ENCODE assay signal across 8 cellular contexts in the genomic region with DNA sequence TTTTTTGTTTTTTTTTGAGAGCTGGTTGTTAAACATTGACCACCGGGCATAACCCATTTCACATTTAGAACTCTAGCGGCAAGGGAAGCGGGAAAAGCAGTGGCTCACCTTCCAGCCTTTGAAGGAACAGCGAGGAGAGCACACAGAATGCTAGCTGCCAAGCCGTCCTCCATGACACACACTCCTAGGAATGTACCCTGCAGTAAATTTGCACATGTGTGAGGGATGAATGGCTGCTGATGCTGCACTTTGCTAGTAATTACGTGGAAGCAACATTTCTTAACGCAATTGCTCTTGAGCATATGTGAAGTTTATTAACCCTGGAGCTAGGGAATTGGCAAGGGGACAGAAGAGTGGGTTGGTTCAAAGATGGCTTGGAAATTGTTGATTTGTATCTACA.
DNase-seq lines count a peak whose midpoint lies in the region; ATAC-seq and TF ChIP-seq lines count a peak whose summit lies in the region.

No MANE protein-coding gene starts in this region.

- TF ChIP-seq RAD21 in SK-N-SH (IDR thresholded peaks at IDR 0.05; ENCODE audit: low read length): no peak

- no peak overlapping the region for H3K27ac Mint-ChIP-seq in GM23338

- H3K9ac ChIP-seq in SK-N-SH (peak overlapping the region; percentile 75; the same call in 1 of the 2 replicates), skeletal muscle satellite cell (ENCODE audit: low read depth, low read length) (peak overlapping the region; percentile 28)

- no peak overlapping the region for H3K4me3 Mint-ChIP-seq in GM23338

- H3F3A ChIP-seq in GM23338 (replicated peaks; ENCODE audit: low read depth) (0 out of 2 replicates have a peak, but pooled peaks cover 4% of the 10 kb centered on the region), SK-N-SH (replicated peaks; ENCODE audit: insufficient read depth) (peaks cover 45% of the 10 kb centered on the region)

- H3K4me2 ChIP-seq in GM23338: no peak overlapping the region
- H3K4me2 ChIP-seq in SK-N-SH: peak overlapping the region; percentile 73
- peak overlapping the region; percentile 67 for H3K4me2 ChIP-seq in skeletal muscle satellite cell (ENCODE audit: low read length)

- no peaks in the 10 kb centered on the region for H3K79me2 ChIP-seq in GM23338 (replicated peaks; ENCODE audit: insufficient read depth)
- H3K79me2 ChIP-seq in SK-N-SH (ENCODE audit: insufficient read depth): no peaks in the 10 kb centered on the region

- ATAC-seq in GM23338 (peak; percentile 20; the same call in 1 of the 3 replicates), HG03520 (IDR thresholded peaks at IDR 0.05; ENCODE audit: unreplicated experiment) (no peak), HG03280 (IDR thresholded peaks at IDR 0.05; ENCODE audit: unreplicated experiment) (no peak)

- TF ChIP-seq EP300 in SK-N-SH (IDR thresholded peaks at IDR 0.05; ENCODE audit: borderline replicate concordance in 1 of 2, low read depth in 1 of 2, low read length in 1 of 2): peak in 1 of 2 experiments; percentile 29; a peak in 1 of 4 replicates

- no peaks in the 10 kb centered on the region for H3K9me3 ChIP-seq in SK-N-SH
- H3K9me3 ChIP-seq in skeletal muscle satellite cell (replicated peaks; ENCODE audit: low read length): peaks cover 7% of the 10 kb centered on the region

- H3K9me2 ChIP-seq in GM23338 (ENCODE audit: insufficient read depth) (no peaks in the 10 kb centered on the region), SK-N-SH (no peaks in the 10 kb centered on the region)

- H3K27ac ChIP-seq in GM23338 (ENCODE audit: low read depth): no peak overlapping the region
- H3K27ac ChIP-seq in SK-N-SH (ENCODE audit: low read depth in 2 of 2, low read length in 1 of 2): peak overlapping the region; percentile 95 to 100

- TF ChIP-seq CTCF in GM23338 (conservative IDR thresholded peaks at IDR 0.05; ENCODE audit: low read depth in 2 of 2): no peak
- no peak for TF ChIP-seq CTCF in SK-N-SH (IDR thresholded peaks at IDR 0.05)

- H3K9me3 Mint-ChIP-seq in GM23338: peaks cover 5% of the 10 kb centered on the region; the same call in 1 of the 3 replicates

- no peaks in the 10 kb centered on the region for H3K36me3 ChIP-seq in GM23338 (ENCODE audit: insufficient read depth)
- H3K36me3 ChIP-seq in SK-N-SH (replicated peaks in 1 of 2; ENCODE audit: control insufficient read depth in 1 of 2, insufficient read depth in 2 of 2, low read length in 1 of 2): no peaks in the 10 kb centered on the region
- no peaks in the 10 kb centered on the region for H3K36me3 ChIP-seq in skeletal muscle satellite cell (ENCODE audit: insufficient read depth, low read length)

- H3K36me3 Mint-ChIP-seq in GM23338 (ENCODE audit: low read depth): no peaks in the 10 kb centered on the region

- H2AFZ ChIP-seq in GM23338: no peak overlapping the region
- H2AFZ ChIP-seq in SK-N-SH (ENCODE audit: low read depth): no peak overlapping the region

- peaks cover 19% of the 10 kb centered on the region; the same call in 1 of the 2 replicates for H3K4me1 ChIP-seq in GM23338 (ENCODE audit: insufficient read depth)
- H3K4me1 ChIP-seq in SK-N-SH (ENCODE audit: control insufficient read depth in 1 of 2, insufficient read depth in 2 of 2, low read depth in 1 of 2, low read length in 1 of 2): peaks cover 31 to 42% of the 10 kb centered on the region in 2 experiments
- peaks cover 27% of the 10 kb centered on the region for H3K4me1 ChIP-seq in skeletal muscle satellite cell (ENCODE audit: control insufficient read depth, insufficient read depth, low read length)

- DNase-seq in GM23338 (ENCODE audit: low spot score) (peak; percentile 37), SK-N-SH (no peak), fibroblast of peridontal ligament (ENCODE audit: extremely low read depth) (peak; percentile 98), NCI-H1417 treated with DMSO at 0.1 percent for 48 hours (lab: John Stamatoyannopoulos, UW) (no peak), NCI-H1930 (lab: John Stamatoyannopoulos, UW) (no peak)

- POLR2A ChIA-PET in SK-N-SH (lab: Yijun Ruan, JAX): interaction anchor here (0.6 kb wide), 1 partner anchor 58 kb away, joined by 6 read pairs; no protein-coding TSS in a partner anchor

- peaks cover 18% of the 10 kb centered on the region for H3K27me3 Mint-ChIP-seq in GM23338 (ENCODE audit: insufficient read depth, low read depth, poor library complexity)

- CTCF ChIA-PET in SK-N-SH (lab: Yijun Ruan, JAX): interaction anchor here (0.8 to 2.1 kb wide), 8 partner anchors 15 to 130 kb away, joined by 3 to 13 read pairs (median 4); a partner anchor contains a TSS

- H3K4me3 ChIP-seq in GM23338: no peak overlapping the region
- peak overlapping the region in 1 of 2 experiments; percentile 34; a peak in 1 of 4 replicates for H3K4me3 ChIP-seq in SK-N-SH (ENCODE audit: low read depth in 2 of 2, low read length in 1 of 2)
- H3K4me3 ChIP-seq in skeletal muscle satellite cell (ENCODE audit: low read length): no peak overlapping the region

- H3K27me3 ChIP-seq in GM23338 (ENCODE audit: insufficient read depth): peaks cover 19% of the 10 kb centered on the region
- H3K27me3 ChIP-seq in SK-N-SH (ENCODE audit: insufficient read depth): no peaks in the 10 kb centered on the region
- no peaks in the 10 kb centered on the region for H3K27me3 ChIP-seq in skeletal muscle satellite cell (ENCODE audit: control insufficient read depth, insufficient read depth, low read length)

- peaks cover 31% of the 10 kb centered on the region for H3K4me1 Mint-ChIP-seq in GM23338

- 51% methylated on average over 7 of the region's 7 CpGs for WGBS in SK-N-SH (ENCODE audit: low lambda C conversion rate)

- H4K20me1 ChIP-seq in GM23338 (replicated peaks; ENCODE audit: insufficient read depth): no peaks in the 10 kb centered on the region
- H4K20me1 ChIP-seq in SK-N-SH (ENCODE audit: insufficient read depth): no peaks in the 10 kb centered on the region

TF ChIP-seq in SK-N-SH, 30 proteins besides CTCF, POLR2A, EP300 and RAD21:
- TF ChIP-seq YY1 (IDR thresholded peaks at IDR 0.05; ENCODE audit: low read depth) (peak; percentile 45; the same call in 1 of the 2 replicates), FOSL2 (IDR thresholded peaks at IDR 0.05; ENCODE audit: borderline replicate concordance, low read depth) (peak; percentile 41; the same call in 1 of the 2 replicates), JUND (IDR thresholded peaks at IDR 0.05) (peak; percentile 61), MEF2A (IDR thresholded peaks at IDR 0.05; ENCODE audit: borderline replicate concordance, low read depth) (no peak), TCF12 (IDR thresholded peaks at IDR 0.05) (peak; percentile 61), NFIC (IDR thresholded peaks at IDR 0.05; ENCODE audit: borderline replicate concordance) (no peak; the same call in 1 of the 2 replicates), RXRA (IDR thresholded peaks at IDR 0.05; ENCODE audit: borderline replicate concordance, low read depth) (no peak), RCOR1 (IDR thresholded peaks at IDR 0.05; ENCODE audit: low read length) (peak; percentile 54; the same call in 1 of the 2 replicates)
- TF ChIP-seq, protein P1, sequence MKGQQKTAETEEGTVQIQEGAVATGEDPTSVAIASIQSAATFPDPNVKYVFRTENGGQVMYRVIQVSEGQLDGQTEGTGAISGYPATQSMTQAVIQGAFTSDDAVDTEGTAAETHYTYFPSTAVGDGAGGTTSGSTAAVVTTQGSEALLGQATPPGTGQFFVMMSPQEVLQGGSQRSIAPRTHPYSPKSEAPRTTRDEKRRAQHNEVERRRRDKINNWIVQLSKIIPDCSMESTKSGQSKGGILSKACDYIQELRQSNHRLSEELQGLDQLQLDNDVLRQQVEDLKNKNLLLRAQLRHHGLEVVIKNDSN (IDR thresholded peaks at IDR 0.05; ENCODE audit: borderline replicate concordance, low read depth): 0 out of 2 replicates have a peak, but pooled peaks have one; percentile 30
- TF ChIP-seq, protein P2, sequence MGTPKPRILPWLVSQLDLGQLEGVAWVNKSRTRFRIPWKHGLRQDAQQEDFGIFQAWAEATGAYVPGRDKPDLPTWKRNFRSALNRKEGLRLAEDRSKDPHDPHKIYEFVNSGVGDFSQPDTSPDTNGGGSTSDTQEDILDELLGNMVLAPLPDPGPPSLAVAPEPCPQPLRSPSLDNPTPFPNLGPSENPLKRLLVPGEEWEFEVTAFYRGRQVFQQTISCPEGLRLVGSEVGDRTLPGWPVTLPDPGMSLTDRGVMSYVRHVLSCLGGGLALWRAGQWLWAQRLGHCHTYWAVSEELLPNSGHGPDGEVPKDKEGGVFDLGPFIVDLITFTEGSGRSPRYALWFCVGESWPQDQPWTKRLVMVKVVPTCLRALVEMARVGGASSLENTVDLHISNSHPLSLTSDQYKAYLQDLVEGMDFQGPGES (IDR thresholded peaks at IDR 0.05; ENCODE audit: low read depth, low read length): no peak
- TF ChIP-seq, protein P3, sequence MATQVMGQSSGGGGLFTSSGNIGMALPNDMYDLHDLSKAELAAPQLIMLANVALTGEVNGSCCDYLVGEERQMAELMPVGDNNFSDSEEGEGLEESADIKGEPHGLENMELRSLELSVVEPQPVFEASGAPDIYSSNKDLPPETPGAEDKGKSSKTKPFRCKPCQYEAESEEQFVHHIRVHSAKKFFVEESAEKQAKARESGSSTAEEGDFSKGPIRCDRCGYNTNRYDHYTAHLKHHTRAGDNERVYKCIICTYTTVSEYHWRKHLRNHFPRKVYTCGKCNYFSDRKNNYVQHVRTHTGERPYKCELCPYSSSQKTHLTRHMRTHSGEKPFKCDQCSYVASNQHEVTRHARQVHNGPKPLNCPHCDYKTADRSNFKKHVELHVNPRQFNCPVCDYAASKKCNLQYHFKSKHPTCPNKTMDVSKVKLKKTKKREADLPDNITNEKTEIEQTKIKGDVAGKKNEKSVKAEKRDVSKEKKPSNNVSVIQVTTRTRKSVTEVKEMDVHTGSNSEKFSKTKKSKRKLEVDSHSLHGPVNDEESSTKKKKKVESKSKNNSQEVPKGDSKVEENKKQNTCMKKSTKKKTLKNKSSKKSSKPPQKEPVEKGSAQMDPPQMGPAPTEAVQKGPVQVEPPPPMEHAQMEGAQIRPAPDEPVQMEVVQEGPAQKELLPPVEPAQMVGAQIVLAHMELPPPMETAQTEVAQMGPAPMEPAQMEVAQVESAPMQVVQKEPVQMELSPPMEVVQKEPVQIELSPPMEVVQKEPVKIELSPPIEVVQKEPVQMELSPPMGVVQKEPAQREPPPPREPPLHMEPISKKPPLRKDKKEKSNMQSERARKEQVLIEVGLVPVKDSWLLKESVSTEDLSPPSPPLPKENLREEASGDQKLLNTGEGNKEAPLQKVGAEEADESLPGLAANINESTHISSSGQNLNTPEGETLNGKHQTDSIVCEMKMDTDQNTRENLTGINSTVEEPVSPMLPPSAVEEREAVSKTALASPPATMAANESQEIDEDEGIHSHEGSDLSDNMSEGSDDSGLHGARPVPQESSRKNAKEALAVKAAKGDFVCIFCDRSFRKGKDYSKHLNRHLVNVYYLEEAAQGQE (IDR thresholded peaks at IDR 0.05; ENCODE audit: low read depth, low read length): no peak

Comparison
In these comparisons a context has a peak if more than half of its experiments do, and no peak if none do; other contexts are left out.
1. DNase-seq: peak in GM23338 (single experiment) and fibroblast of peridontal ligament (single experiment); none in SK-N-SH (single experiment), NCI-H1417 treated with DMSO at 0.1 percent for 48 hours (single experiment) and NCI-H1930 (0 of 2).